Comparison of ENCODE assay signal across 22 cellular contexts in the genomic region with DNA sequence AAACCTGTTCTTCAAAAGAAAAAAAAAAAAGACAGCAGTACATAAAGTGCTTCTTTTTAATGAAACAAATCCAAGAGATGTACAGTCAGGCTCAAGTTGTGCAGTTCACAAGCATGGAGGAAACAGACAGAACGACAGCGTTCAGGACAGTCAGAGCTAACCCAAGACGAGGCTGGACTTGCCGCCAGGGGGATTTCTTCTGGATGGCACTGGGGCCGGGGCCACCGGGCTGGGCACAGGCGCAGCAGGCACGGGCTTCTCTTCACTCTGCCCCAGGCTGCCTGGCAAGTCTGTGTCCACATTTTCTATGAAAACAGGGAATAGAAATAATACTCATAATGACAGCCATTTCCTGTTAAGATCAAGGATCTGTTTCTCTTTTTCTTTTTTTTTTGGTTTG. TPM values are rescaled to one million over a fixed set of nuclear protein-coding genes. Genes with fewer than 3 reads are reported as not detected.
DNase-seq lines count a peak whose midpoint lies in the region; ATAC-seq, FAIRE-seq and TF ChIP-seq lines count a peak whose summit lies in the region.
"Had no signal": no experiment of that assay in that cellular context is flagged by ENCODE, and none has a peak within 500 bp of the region (broad histone marks: within the 10 kb centered on the region; RNA-seq: fewer than 3 reads in every experiment).

No MANE protein-coding gene starts in this region.

- peak overlapping the region; percentile 65 for H3K27ac ChIP-seq in SK-N-MC
- no peak overlapping the region for H3K27ac ChIP-seq in endothelial cell of umbilical vein (ENCODE audit: insufficient read depth, low read depth, low read length)
- H3K27ac ChIP-seq: heart right ventricle, SJCRH30, transverse colon had no signal

- peaks cover 45% of the 10 kb centered on the region for H3K36me3 Mint-ChIP-seq in activated CD4-positive, alpha-beta memory T cell treated with anti-CD3 and anti-CD28 coated beads, Interleukin-2, amount 10 ng/mL, durations not matched to agents 7 days and 5 days (ENCODE audit: low read depth)
- H3K36me3 Mint-ChIP-seq in activated CD4-positive, alpha-beta memory T cell treated with anti-CD3 and anti-CD28 coated beads for 36 hours: peaks cover 18% of the 10 kb centered on the region
- peaks cover 18% of the 10 kb centered on the region for H3K36me3 Mint-ChIP-seq in progenitor cell of endocrine pancreas (ENCODE audit: insufficient read depth)
- H3K36me3 Mint-ChIP-seq: activated naive CD8-positive, alpha-beta T cell; naive thymus-derived CD8-positive, alpha-beta T cell had no signal

- dilution Hi-C loops in endothelial cell of umbilical vein (cut with MboI; ENCODE audit: extremely low pct_ligation_motif_present, low sequenced_read_pairs): no loop called here

- POLR2A ChIA-PET in activated CD4-positive, alpha-beta memory T cell treated with anti-CD3 and anti-CD28 coated beads, Interleukin-2, amount 10 ng/mL, durations not matched to agents 7 days and 5 days (lab: Charles Lee): no interaction called here
- POLR2A ChIA-PET in activated CD4-positive, alpha-beta memory T cell treated with anti-CD3 and anti-CD28 coated beads for 36 hours (lab: Charles Lee): no interaction called here
- POLR2A ChIA-PET in endothelial cell of umbilical vein (lab: Charles Lee): interaction anchor here (0.6 kb wide), 1 partner anchor 9 kb away, joined by 3 read pairs; no protein-coding TSS in a partner anchor

- no peaks in the 10 kb centered on the region for H4K20me1 ChIP-seq in endothelial cell of umbilical vein (replicated peaks; ENCODE audit: control insufficient read depth, extremely low read depth, insufficient read depth, low read length)

- no peak overlapping the region for H3K4me2 ChIP-seq in endothelial cell of umbilical vein (ENCODE audit: insufficient read depth, low read length)

- peak; percentile 50 for FAIRE-seq in endothelial cell of umbilical vein (lab: Jason Lieb, UNC)
- FAIRE-seq: A204.1 had no signal

- no peaks in the 10 kb centered on the region for H3K9me3 Mint-ChIP-seq in activated CD4-positive, alpha-beta memory T cell treated with anti-CD3 and anti-CD28 coated beads, Interleukin-2, amount 10 ng/mL, durations not matched to agents 7 days and 5 days
- H3K9me3 Mint-ChIP-seq in activated CD4-positive, alpha-beta memory T cell treated with anti-CD3 and anti-CD28 coated beads for 36 hours: no peaks in the 10 kb centered on the region
- no peaks in the 10 kb centered on the region for H3K9me3 Mint-ChIP-seq in progenitor cell of endocrine pancreas (ENCODE audit: low read depth)
- H3K9me3 Mint-ChIP-seq: CD14-positive monocyte; naive thymus-derived CD8-positive, alpha-beta T cell had no signal

- no peak overlapping the region for H2AFZ ChIP-seq in endothelial cell of umbilical vein (ENCODE audit: low read depth, low read length)

- H3K4me3 Mint-ChIP-seq in activated CD4-positive, alpha-beta memory T cell treated with anti-CD3 and anti-CD28 coated beads, Interleukin-2, amount 10 ng/mL, durations not matched to agents 7 days and 5 days: no peak overlapping the region
- no peak overlapping the region for H3K4me3 Mint-ChIP-seq in activated CD4-positive, alpha-beta memory T cell treated with anti-CD3 and anti-CD28 coated beads for 36 hours
- H3K4me3 Mint-ChIP-seq in progenitor cell of endocrine pancreas (ENCODE audit: low read depth): no peak overlapping the region
- H3K4me3 Mint-ChIP-seq: activated naive CD8-positive, alpha-beta T cell; CD14-positive monocyte; naive thymus-derived CD8-positive, alpha-beta T cell had no signal

- CTCF ChIA-PET in activated CD4-positive, alpha-beta memory T cell treated with anti-CD3 and anti-CD28 coated beads, Interleukin-2, amount 10 ng/mL, durations not matched to agents 7 days and 5 days (lab: Charles Lee): interaction anchor here (1.6 kb wide), 1 partner anchor 22 kb away, joined by 5 read pairs; no protein-coding TSS in a partner anchor
- CTCF ChIA-PET in activated CD4-positive, alpha-beta memory T cell treated with anti-CD3 and anti-CD28 coated beads for 36 hours (lab: Charles Lee): interaction anchor here (0.5 kb wide), 1 partner anchor 36 kb away, joined by 4 read pairs; no protein-coding TSS in a partner anchor
- CTCF ChIA-PET in endothelial cell of umbilical vein (lab: Charles Lee): interaction anchor here (0.7 to 8.8 kb wide), 3 partner anchors 10 to 36 kb away, joined by 3 to 138 read pairs (median 3); no protein-coding TSS in a partner anchor

- BruUV-seq in endothelial cell of umbilical vein (replicated peaks; lab: Mats Ljungman, UMichigan): no TSS peak

- H3K79me2 ChIP-seq in endothelial cell of umbilical vein (ENCODE audit: control insufficient read depth, insufficient read depth, low read length): peaks cover 7% of the 10 kb centered on the region

- no peaks in the 10 kb centered on the region for H3K9me1 ChIP-seq in endothelial cell of umbilical vein (replicated peaks; ENCODE audit: control insufficient read depth, extremely low read depth, insufficient read depth, low read length)

- H3K36me3 ChIP-seq in SK-N-MC (ENCODE audit: insufficient read depth, low read length): peaks cover 58% of the 10 kb centered on the region
- peaks cover 9 to 10% of the 10 kb centered on the region in 2 experiments for H3K36me3 ChIP-seq in endothelial cell of umbilical vein (ENCODE audit: control insufficient read depth in 2 of 2, extremely low read depth in 1 of 2, insufficient read depth in 2 of 2, low read length in 2 of 2)

- intact Hi-C loops in activated CD4-positive, alpha-beta memory T cell treated with anti-CD3 and anti-CD28 coated beads for 36 hours (cut with micrococcal nuclease): no loop called here
- intact Hi-C loops in endothelial cell of umbilical vein (cut with micrococcal nuclease): no loop called here

- H3K27me3 Mint-ChIP-seq in activated CD4-positive, alpha-beta memory T cell treated with anti-CD3 and anti-CD28 coated beads, Interleukin-2, amount 10 ng/mL, durations not matched to agents 7 days and 5 days: no peaks in the 10 kb centered on the region
- no peaks in the 10 kb centered on the region for H3K27me3 Mint-ChIP-seq in activated CD4-positive, alpha-beta memory T cell treated with anti-CD3 and anti-CD28 coated beads for 36 hours
- H3K27me3 Mint-ChIP-seq in progenitor cell of endocrine pancreas: no peaks in the 10 kb centered on the region
- H3K27me3 Mint-ChIP-seq: activated naive CD8-positive, alpha-beta T cell; naive thymus-derived CD8-positive, alpha-beta T cell had no signal

- DNase-seq in activated CD4-positive, alpha-beta memory T cell treated with anti-CD3 and anti-CD28 coated beads, Interleukin-2, amount 10 ng/mL, durations not matched to agents 7 days and 5 days: no peak
- no peak for DNase-seq in activated CD4-positive, alpha-beta memory T cell treated with anti-CD3 and anti-CD28 coated beads for 36 hours
- DNase-seq in SK-N-MC (ENCODE audit: low read depth, low spot score) (no peak), endothelial cell of umbilical vein (ENCODE audit: low read depth, low spot score) (peak; percentile 32), progenitor cell of endocrine pancreas (ENCODE audit: low spot score, unreplicated experiment) (no peak), NCI-H2107 (lab: John Stamatoyannopoulos, UW) (no peak), cerebellum (ENCODE audit: low spot score) (no peak)
- DNase-seq: activated CD4-positive, alpha-beta T cell treated with anti-CD3 and anti-CD28 coated beads for 1 hour; activated CD8-positive, alpha-beta memory T cell treated with anti-CD3 and anti-CD28 coated beads, Interleukin-2, amount 50 U/mL, for 4 hours; heart right ventricle; naive thymus-derived CD8-positive, alpha-beta T cell; NCI-H1417 treated with DMSO at 0.1 percent for 48 hours; NCI-H748 treated with DMSO at 0.1 percent for 48 hours; SJCRH30; stimulated activated CD4-positive, alpha-beta T cell treated with anti-CD3 and anti-CD28 coated beads, Interleukin-12 subunit alpha, Interleukin-12 subunit beta, amount 100 ng/mL, for 4 hours; T1000; transverse colon had no signal

- no peak overlapping the region for H3K4me3 ChIP-seq in SK-N-MC
- H3K4me3 ChIP-seq in endothelial cell of umbilical vein (replicated peaks in 1 of 3; ENCODE audit: insufficient read depth in 1 of 3, low read depth in 1 of 3, low read length in 3 of 3): no peak overlapping the region
- H3K4me3 ChIP-seq: heart right ventricle, lung, SJCRH30, transverse colon had no signal

- H3K4me1 ChIP-seq in endothelial cell of umbilical vein (ENCODE audit: control insufficient read depth, extremely low read depth, insufficient read depth, low read length): peaks cover 5% of the 10 kb centered on the region
- H3K4me1 ChIP-seq: SJCRH30 had no signal

- no peaks in the 10 kb centered on the region for H3K9me3 ChIP-seq in SK-N-MC (ENCODE audit: low read depth, low read length)
- no peaks in the 10 kb centered on the region for H3K9me3 ChIP-seq in endothelial cell of umbilical vein (replicated peaks; ENCODE audit: control insufficient read depth, insufficient read depth, low read length)
- H3K9me3 ChIP-seq: heart right ventricle, SJCRH30, transverse colon had no signal

- peak overlapping the region; percentile 37 for H3K27ac Mint-ChIP-seq in activated CD4-positive, alpha-beta memory T cell treated with anti-CD3 and anti-CD28 coated beads, Interleukin-2, amount 10 ng/mL, durations not matched to agents 7 days and 5 days
- H3K27ac Mint-ChIP-seq in activated CD4-positive, alpha-beta memory T cell treated with anti-CD3 and anti-CD28 coated beads for 36 hours: no peak overlapping the region
- H3K27ac Mint-ChIP-seq in progenitor cell of endocrine pancreas: peak overlapping the region; percentile 29
- H3K27ac Mint-ChIP-seq: activated naive CD8-positive, alpha-beta T cell had no signal

- peak in 1 of 2 donors; percentile 47 for TF ChIP-seq CTCF in endothelial cell of umbilical vein (IDR thresholded peaks at IDR 0.05; ENCODE audit: extremely low read depth in 1 of 2, insufficient read depth in 1 of 2, low read depth in 1 of 2, low read length in 2 of 2)
- no peak for TF ChIP-seq CTCF in progenitor cell of endocrine pancreas (IDR thresholded peaks at IDR 0.05; ENCODE audit: unreplicated experiment)

- H3K9ac ChIP-seq in SK-N-MC (ENCODE audit: insufficient read length) (no peak overlapping the region), endothelial cell of umbilical vein (replicated peaks; ENCODE audit: extremely low read depth, insufficient read depth, low read length) (no peak overlapping the region)

- no peaks in the 10 kb centered on the region for H3K27me3 ChIP-seq in endothelial cell of umbilical vein (ENCODE audit: control insufficient read depth in 2 of 2, insufficient read depth in 2 of 2, low read length in 2 of 2)
- H3K27me3 ChIP-seq: heart right ventricle, SJCRH30, transverse colon had no signal

- no peak for ATAC-seq in GM21717 (IDR thresholded peaks at IDR 0.05; ENCODE audit: unreplicated experiment)
- ATAC-seq: heart right ventricle; naive thymus-derived CD8-positive, alpha-beta T cell had no signal

- no peak for TF ChIP-seq POLR2A in endothelial cell of umbilical vein (IDR thresholded peaks at IDR 0.05; ENCODE audit: low read depth, low read length)

- H3K4me1 Mint-ChIP-seq in activated CD4-positive, alpha-beta memory T cell treated with anti-CD3 and anti-CD28 coated beads, Interleukin-2, amount 10 ng/mL, durations not matched to agents 7 days and 5 days: peaks cover 36% of the 10 kb centered on the region
- peaks cover 10% of the 10 kb centered on the region for H3K4me1 Mint-ChIP-seq in activated CD4-positive, alpha-beta memory T cell treated with anti-CD3 and anti-CD28 coated beads for 36 hours (ENCODE audit: low read depth)
- H3K4me1 Mint-ChIP-seq in progenitor cell of endocrine pancreas (ENCODE audit: low read depth): peaks cover 3% of the 10 kb centered on the region

RNA-seq across cellular contexts. Expression of a gene that starts 4.4 kb away (rescaled TPM):
- 10 to 100 TPM; 68.2 to 69.4 TPM for total RNA-seq in activated CD4-positive, alpha-beta memory T cell treated with anti-CD3 and anti-CD28 coated beads, Interleukin-2, amount 10 ng/mL, durations not matched to agents 7 days and 5 days
- total RNA-seq in activated CD4-positive, alpha-beta memory T cell treated with anti-CD3 and anti-CD28 coated beads for 36 hours: 10 to 100 TPM; 65.2 to 70.8 TPM
- total RNA-seq in endothelial cell of umbilical vein: 32.6 and 39.2 TPM in 2 replicates
- 29.1 and 38.0 TPM in 2 replicates for polyA plus RNA-seq in endothelial cell of umbilical vein
- polyA plus RNA-seq in endothelial cell of umbilical vein (2011; cell fraction: cytosol; rRNA removed): 19.9 and 31.5 TPM in 2 replicates
- polyA plus RNA-seq in endothelial cell of umbilical vein (2011; cell fraction: nucleus; rRNA removed): 32.4 and 37.5 TPM in 2 replicates
- 22.4 and 23.6 TPM in 2 replicates for polyA plus RNA-seq in endothelial cell of umbilical vein (2012)
- 7.8 and 8.9 TPM in 2 replicates for polyA minus RNA-seq in endothelial cell of umbilical vein
- 16.2 TPM for polyA minus RNA-seq in endothelial cell of umbilical vein (2011; cell fraction: cytosol; rRNA and poly(A)+ RNA removed)
- 5.0 and 6.6 TPM in 2 replicates for polyA minus RNA-seq in endothelial cell of umbilical vein (2011; cell fraction: nucleus; rRNA and poly(A)+ RNA removed)
- 53.3 and 58.8 TPM in 2 replicates for total RNA-seq in progenitor cell of endocrine pancreas
- 19.9 TPM for total RNA-seq in cerebellum

RNA-seq across cellular contexts. Expression of a gene that starts 18.4 kb away (rescaled TPM):
- 100 to 1,000 TPM; 305 to 329 TPM for total RNA-seq in activated CD4-positive, alpha-beta memory T cell treated with anti-CD3 and anti-CD28 coated beads, Interleukin-2, amount 10 ng/mL, durations not matched to agents 7 days and 5 days
- total RNA-seq in activated CD4-positive, alpha-beta memory T cell treated with anti-CD3 and anti-CD28 coated beads for 36 hours: 100 to 1,000 TPM; 263 to 267 TPM
- 352 and 364 TPM in 2 replicates for total RNA-seq in endothelial cell of umbilical vein
- 143 and 212 TPM in 2 replicates for polyA plus RNA-seq in endothelial cell of umbilical vein
- 393 and 396 TPM in 2 replicates for polyA plus RNA-seq in endothelial cell of umbilical vein (2011; cell fraction: cytosol; rRNA removed)
- 146 and 158 TPM in 2 replicates for polyA plus RNA-seq in endothelial cell of umbilical vein (2011; cell fraction: nucleus; rRNA removed)
- polyA plus RNA-seq in endothelial cell of umbilical vein (2012): 735 and 931 TPM in 2 replicates
- 37.1 and 45.3 TPM in 2 replicates for polyA minus RNA-seq in endothelial cell of umbilical vein
- 249 TPM for polyA minus RNA-seq in endothelial cell of umbilical vein (2011; cell fraction: cytosol; rRNA and poly(A)+ RNA removed)
- 38.5 and 44.2 TPM in 2 replicates for polyA minus RNA-seq in endothelial cell of umbilical vein (2011; cell fraction: nucleus; rRNA and poly(A)+ RNA removed)
- total RNA-seq in progenitor cell of endocrine pancreas: 202 TPM in 2 replicates
- total RNA-seq in cerebellum: 297 TPM

RNA-seq across cellular contexts. Expression of a gene that starts 26.2 kb away (rescaled TPM):
- total RNA-seq in activated CD4-positive, alpha-beta memory T cell treated with anti-CD3 and anti-CD28 coated beads, Interleukin-2, amount 10 ng/mL, durations not matched to agents 7 days and 5 days: 10 to 100 TPM; 17.1 to 17.9 TPM
- total RNA-seq in activated CD4-positive, alpha-beta memory T cell treated with anti-CD3 and anti-CD28 coated beads for 36 hours: 1 to 10 TPM; 6.5 to 8.2 TPM
- total RNA-seq in endothelial cell of umbilical vein (14.5 and 15.7 TPM in 2 replicates), progenitor cell of endocrine pancreas (16.7 and 16.9 TPM in 2 replicates), cerebellum (2.5 TPM)
- 11.8 and 13.1 TPM in 2 replicates for polyA plus RNA-seq in endothelial cell of umbilical vein
- polyA plus RNA-seq in endothelial cell of umbilical vein (2011; cell fraction: cytosol; rRNA removed): 10.5 and 11.1 TPM in 2 replicates
- 9.3 and 10.0 TPM in 2 replicates for polyA plus RNA-seq in endothelial cell of umbilical vein (2011; cell fraction: nucleus; rRNA removed)
- polyA plus RNA-seq in endothelial cell of umbilical vein (2012): 9.0 and 9.4 TPM in 2 replicates
- polyA minus RNA-seq in endothelial cell of umbilical vein: 12.7 and 14.1 TPM in 2 replicates
- 9.3 TPM for polyA minus RNA-seq in endothelial cell of umbilical vein (2011; cell fraction: cytosol; rRNA and poly(A)+ RNA removed)
- 3.9 and 7.6 TPM in 2 replicates for polyA minus RNA-seq in endothelial cell of umbilical vein (2011; cell fraction: nucleus; rRNA and poly(A)+ RNA removed)

RNA-seq across cellular contexts. Expression of a gene that starts 46.8 kb away (rescaled TPM):
- 100 to 1,000 TPM; 548 to 559 TPM for total RNA-seq in activated CD4-positive, alpha-beta memory T cell treated with anti-CD3 and anti-CD28 coated beads, Interleukin-2, amount 10 ng/mL, durations not matched to agents 7 days and 5 days
- 100 to 1,000 TPM; 610 to 612 TPM for total RNA-seq in activated CD4-positive, alpha-beta memory T cell treated with anti-CD3 and anti-CD28 coated beads for 36 hours
- total RNA-seq in endothelial cell of umbilical vein: 424 and 437 TPM in 2 replicates
- 62.0 and 75.6 TPM in 2 replicates for polyA plus RNA-seq in endothelial cell of umbilical vein
- polyA plus RNA-seq in endothelial cell of umbilical vein (2011; cell fraction: cytosol; rRNA removed): 86.6 and 95.1 TPM in 2 replicates
- 39.1 and 44.6 TPM in 2 replicates for polyA plus RNA-seq in endothelial cell of umbilical vein (2011; cell fraction: nucleus; rRNA removed)
- 267 and 404 TPM in 2 replicates for polyA plus RNA-seq in endothelial cell of umbilical vein (2012)
- polyA minus RNA-seq in endothelial cell of umbilical vein: 93.0 and 121 TPM in 2 replicates
- 178 TPM for polyA minus RNA-seq in endothelial cell of umbilical vein (2011; cell fraction: cytosol; rRNA and poly(A)+ RNA removed)
- 20.2 and 23.2 TPM in 2 replicates for polyA minus RNA-seq in endothelial cell of umbilical vein (2011; cell fraction: nucleus; rRNA and poly(A)+ RNA removed)
- total RNA-seq in progenitor cell of endocrine pancreas: 616 and 633 TPM in 2 replicates
- total RNA-seq in cerebellum: 116 TPM

RNA-seq across cellular contexts. Expression of a gene that starts 48.2 kb away (rescaled TPM):
- total RNA-seq in activated CD4-positive, alpha-beta memory T cell treated with anti-CD3 and anti-CD28 coated beads, Interleukin-2, amount 10 ng/mL, durations not matched to agents 7 days and 5 days: 10 to 100 TPM; 10.4 TPM
- total RNA-seq in activated CD4-positive, alpha-beta memory T cell treated with anti-CD3 and anti-CD28 coated beads for 36 hours: 1 to 10 TPM; 6.7 to 7.7 TPM
- 16.4 and 17.4 TPM in 2 replicates for total RNA-seq in endothelial cell of umbilical vein
- 23.3 and 31.9 TPM in 2 replicates for polyA plus RNA-seq in endothelial cell of umbilical vein
- 12.6 and 16.4 TPM in 2 replicates for polyA plus RNA-seq in endothelial cell of umbilical vein (2011; cell fraction: cytosol; rRNA removed)
- 32.6 and 39.1 TPM in 2 replicates for polyA plus RNA-seq in endothelial cell of umbilical vein (2011; cell fraction: nucleus; rRNA removed)
- 8.7 and 13.9 TPM in 2 replicates for polyA plus RNA-seq in endothelial cell of umbilical vein (2012)
- 19.2 and 22.6 TPM in 2 replicates for polyA minus RNA-seq in endothelial cell of umbilical vein
- 22.5 TPM for polyA minus RNA-seq in endothelial cell of umbilical vein (2011; cell fraction: cytosol; rRNA and poly(A)+ RNA removed)
- polyA minus RNA-seq in endothelial cell of umbilical vein (2011; cell fraction: nucleus; rRNA and poly(A)+ RNA removed): 10.1 and 15.0 TPM in 2 replicates
- 16.0 and 16.9 TPM in 2 replicates for total RNA-seq in progenitor cell of endocrine pancreas
- 1.1 TPM for total RNA-seq in cerebellum
